14 cellular contexts compared by ENCODE assay signal in genomic region chr11:89785726-89786125, GRCh38. TPM values are rescaled to one million over a fixed set of nuclear protein-coding genes. Genes with fewer than 3 reads are reported as not detected.
"Had no signal": no experiment of that assay in that cellular context is flagged by ENCODE, and none has a peak within 500 bp of the region (broad histone marks: within the 10 kb centered on the region; RNA-seq: fewer than 3 reads in every experiment).

No MANE protein-coding gene starts in this region.

RNA-seq across cellular contexts. Expression of gene TRIM49, which starts 22.6 kb away (rescaled TPM):
- total RNA-seq: activated B cell treated with CpG ODN at 0.5 μM for 24 hours; activated CD4-positive, alpha-beta memory T cell treated with anti-CD3 and anti-CD28 coated beads for 36 hours; activated CD4-positive, alpha-beta memory T cell treated with anti-CD3 and anti-CD28 coated beads, Interleukin-2, amount 10 ng/mL, durations not matched to agents 7 days and 5 days; activated CD4-positive, alpha-beta T cell treated with anti-CD3 and anti-CD28 coated beads for 36 hours; activated CD4-positive, alpha-beta T cell treated with anti-CD3 and anti-CD28 coated beads, Interleukin-2, amount 10 ng/mL, durations not matched to agents 24 days and 14 days; activated CD4-positive, alpha-beta T cell treated with anti-CD3 and anti-CD28 coated beads, Interleukin-2, amount 10 ng/mL, durations not matched to agents 7 days and 5 days; activated CD8-positive, alpha-beta memory T cell treated with anti-CD3 and anti-CD28 coated beads for 36 hours; activated CD8-positive, alpha-beta memory T cell treated with anti-CD3 and anti-CD28 coated beads, Interleukin-2, amount 10 ng/mL, durations not matched to agents 7 days and 5 days; activated CD8-positive, alpha-beta T cell treated with anti-CD3 and anti-CD28 coated beads for 36 hours; activated CD8-positive, alpha-beta T cell treated with anti-CD3 and anti-CD28 coated beads, Interleukin-2, amount 10 ng/mL, durations not matched to agents 7 days and 5 days; T-cell; T-helper 1 cell treated with Interleukin-12 subunit alpha and Interleukin-12 subunit beta and Interleukin-4 antibody, amounts not matched to agents 30 ng/mL and 1 ng/mL, for 36 hours; T-helper 17 cell; T-helper 2 cell treated with Interferon-gamma antibody and Interleukin-4, amounts not matched to agents 100 ng/mL and 5 ng/mL, for 36 hours had no signal
